18 cellular contexts compared by ENCODE assay signal in the genomic region with DNA sequence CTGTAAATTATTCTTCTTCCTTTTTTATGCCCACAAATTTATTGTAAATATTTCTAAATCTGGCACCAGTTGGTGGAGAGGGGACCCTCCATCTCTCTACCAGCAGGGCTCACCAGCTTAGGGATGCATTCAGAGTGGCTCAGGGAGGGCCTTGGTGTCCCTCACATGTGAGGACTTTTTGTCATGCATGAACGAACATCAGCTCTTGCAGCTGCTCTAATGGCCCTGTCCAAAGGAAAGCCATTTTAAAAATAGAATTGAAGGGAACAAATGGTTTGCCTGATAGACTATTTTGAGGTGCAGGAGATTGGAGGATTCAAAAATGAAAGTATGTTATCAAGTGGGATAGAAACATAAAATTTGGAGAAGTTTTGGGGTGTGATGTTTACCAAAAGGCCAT. TPM values are rescaled to one million over a fixed set of nuclear protein-coding genes. Genes with fewer than 3 reads are reported as not detected.
DNase-seq lines count a peak whose midpoint lies in the region; ATAC-seq and TF ChIP-seq lines count a peak whose summit lies in the region.
"Had no signal": no experiment of that assay in that cellular context is flagged by ENCODE, and none has a peak within 500 bp of the region (broad histone marks: within the 10 kb centered on the region; RNA-seq: fewer than 3 reads in every experiment).

No MANE protein-coding gene starts in this region.

- no peak for DNase-seq in heart left ventricle
- DNase-seq in left cardiac atrium = no peak
- DNase-seq in NCI-H187 treated with DMSO at 0.1 percent for 48 hours (lab: John Stamatoyannopoulos, UW) = peak; percentile 20
- DNase-seq in WERI-Rb-1 = peak; percentile 58
- DNase-seq in SK-N-SH = no peak
- no peak for DNase-seq in left lobe of liver (ENCODE audit: low spot score)
- DNase-seq: activated CD4-positive, alpha-beta memory T cell treated with anti-CD3 and anti-CD28 coated beads for 36 hours; activated CD8-positive, alpha-beta memory T cell treated with anti-CD3 and anti-CD28 coated beads, Interleukin-2, amount 50 U/mL, for 48 hours; aorta; CD4-positive, alpha-beta memory T cell; kidney; NCI-H2029; RPMI8226; stimulated activated naive CD8-positive, alpha-beta T cell treated with anti-CD3 and anti-CD28 coated beads, Interleukin-15, amount 100 ng/mL, for 72 hours; transverse colon had no signal

- no peaks in the 10 kb centered on the region for H3K79me2 ChIP-seq in SK-N-SH (ENCODE audit: insufficient read depth)

- H3K4me2 ChIP-seq in SK-N-SH = no peak overlapping the region

- no peaks in the 10 kb centered on the region for H3K9me3 ChIP-seq in heart left ventricle
- no peaks in the 10 kb centered on the region for H3K9me3 ChIP-seq in WERI-Rb-1 (ENCODE audit: severe bottlenecking)
- H3K9me3 ChIP-seq in SK-N-SH = no peaks in the 10 kb centered on the region
- H3K9me3 ChIP-seq: transverse colon had no signal

- H3K4me3 ChIP-seq in heart left ventricle (no peak overlapping the region), WERI-Rb-1 (ENCODE audit: low read depth, low read length) (no peak overlapping the region), SK-N-SH (ENCODE audit: low read depth in 2 of 2, low read length in 1 of 2) (no peak overlapping the region)
- H3K4me3 ChIP-seq: transverse colon had no signal

- H3K9ac ChIP-seq in SK-N-SH = no peak overlapping the region

- no peak for TF ChIP-seq CTCF in heart left ventricle (IDR thresholded peaks at IDR 0.05)
- no peak for TF ChIP-seq CTCF in WERI-Rb-1 (IDR thresholded peaks at IDR 0.05; ENCODE audit: low read depth, low read length)
- TF ChIP-seq CTCF in SK-N-SH (IDR thresholded peaks at IDR 0.05) = no peak

- H3K4me1 ChIP-seq in heart left ventricle = peaks cover 0 to 19% (median 2%) of the 10 kb centered on the region in 12 donors
- no peaks in the 10 kb centered on the region for H3K4me1 ChIP-seq in SK-N-SH (ENCODE audit: control insufficient read depth in 1 of 2, insufficient read depth in 2 of 2, low read depth in 1 of 2, low read length in 1 of 2)

- WGBS in heart left ventricle, 4 donors = 36 to 39% (median 37%) methylated on average over 1 of the region's 1 CpG
- WGBS in SK-N-SH (ENCODE audit: low lambda C conversion rate) = 0% methylated on average over 1 of the region's 1 CpG

- no peaks in the 10 kb centered on the region for H4K20me1 ChIP-seq in SK-N-SH (ENCODE audit: insufficient read depth)

- no peaks in the 10 kb centered on the region for H3K27me3 ChIP-seq in heart left ventricle
- no peaks in the 10 kb centered on the region for H3K27me3 ChIP-seq in WERI-Rb-1 (ENCODE audit: insufficient read depth, low read depth, severe bottlenecking)
- peaks cover 4% of the 10 kb centered on the region for H3K27me3 ChIP-seq in SK-N-SH (ENCODE audit: insufficient read depth)
- H3K27me3 ChIP-seq: transverse colon had no signal

- no peak for TF ChIP-seq EP300 in SK-N-SH (IDR thresholded peaks at IDR 0.05; ENCODE audit: borderline replicate concordance in 1 of 2, low read depth in 1 of 2, low read length in 1 of 2)

- no peak for TF ChIP-seq POLR2A in heart left ventricle (IDR thresholded peaks at IDR 0.05)

- H2AFZ ChIP-seq in SK-N-SH (ENCODE audit: low read depth) = no peak overlapping the region

- H3K9me2 ChIP-seq in SK-N-SH = no peaks in the 10 kb centered on the region

- CTCF ChIA-PET in SK-N-SH (lab: Yijun Ruan, JAX) = interaction anchor here (3.6 to 13.4 kb wide), 3 partner anchors 16 to 25 kb away, joined by 13 to 154 read pairs (median 49); no protein-coding TSS in a partner anchor

- POLR2A ChIA-PET in SK-N-SH (lab: Yijun Ruan, JAX) = no interaction called here

- intact Hi-C loops in heart left ventricle (cut with DNase I) = no loop called here
- intact Hi-C loops in left cardiac atrium (cut with DNase I) = no loop called here

- ATAC-seq in heart left ventricle (peak in 3 of 4 donors; percentile 42 to 55 (median 45)), left cardiac atrium (no peak), GM21526 (IDR thresholded peaks at IDR 0.05; ENCODE audit: low FRiP score, unreplicated experiment) (no peak), left lobe of liver (no peak)
- ATAC-seq: activated naive CD4-positive, alpha-beta T cell treated with anti-CD3 and anti-CD28 coated beads, Interleukin-2, amount 50 U/mL, for 72 hours; stimulated activated naive CD8-positive, alpha-beta T cell treated with anti-CD3 and anti-CD28 coated beads, Interleukin-15, amount 100 ng/mL, for 72 hours had no signal

- no peaks in the 10 kb centered on the region for H3F3A ChIP-seq in SK-N-SH (replicated peaks; ENCODE audit: insufficient read depth)

- H3K36me3 ChIP-seq in heart left ventricle (no peaks in the 10 kb centered on the region), WERI-Rb-1 (no peaks in the 10 kb centered on the region), SK-N-SH (replicated peaks in 1 of 2; ENCODE audit: control insufficient read depth in 1 of 2, insufficient read depth in 2 of 2, low read length in 1 of 2) (no peaks in the 10 kb centered on the region)
- H3K36me3 ChIP-seq: transverse colon had no signal

- H3K27ac ChIP-seq in heart left ventricle (no peak overlapping the region), WERI-Rb-1 (no peak overlapping the region), SK-N-SH (ENCODE audit: low read depth in 2 of 2, low read length in 1 of 2) (no peak overlapping the region)
- H3K27ac ChIP-seq: transverse colon had no signal

- no peak for TF ChIP-seq RAD21 in SK-N-SH (IDR thresholded peaks at IDR 0.05; ENCODE audit: low read length)

TF ChIP-seq in SK-N-SH, 30 proteins besides CTCF, POLR2A, EP300 and RAD21:
- TF ChIP-seq SIN3A (IDR thresholded peaks at IDR 0.05; ENCODE audit: borderline replicate concordance, low read depth, low read length) (no peak), TAF1 (IDR thresholded peaks at IDR 0.05; ENCODE audit: borderline replicate concordance, low read depth, low read length) (no peak)

RNA-seq across cellular contexts. Expression of a gene that starts 37.5 kb away (rescaled TPM):
- total RNA-seq in heart left ventricle (100 to 1,000 TPM; 148 to 405 (median 299) TPM), left cardiac atrium (100 to 1,000 TPM; 165 to 238 TPM), left lobe of liver (0.25 TPM)
- polyA plus RNA-seq in heart left ventricle (100 to 1,000 TPM in 1 of 2 donors, 10 to 100 TPM in 1; 70.8 to 125 TPM), SK-N-SH (2012; rRNA removed) (not detected in 2 replicates)
- polyA plus RNA-seq in SK-N-SH (2012; cell fraction: cytosol; rRNA removed) = not detected in 2 replicates
- 0.01 TPM in 1 of 2 replicates, not detected in the other for polyA plus RNA-seq in SK-N-SH (2012; cell fraction: nucleus; rRNA removed)
- total RNA-seq: endothelial cell of umbilical vein had no signal
- polyA plus RNA-seq: CD4-positive, alpha-beta memory T cell had no signal

Comparison
In these comparisons a context has a peak if more than half of its experiments do, and no peak if none do; other contexts are left out.
1. ATAC-seq: peak in heart left ventricle (3 of 4); none in left cardiac atrium (0 of 2), GM21526 (single experiment) and left lobe of liver (single experiment).
2. DNase-seq: peak in NCI-H187 treated with DMSO at 0.1 percent for 48 hours (single experiment) and WERI-Rb-1 (single experiment); none in heart left ventricle (0 of 5), left cardiac atrium (single experiment), SK-N-SH (single experiment) and left lobe of liver (single experiment).
3. RNA of a gene that starts 37.5 kb away (total RNA-seq): 148 to 405 TPM in heart left ventricle and 165 to 238 TPM in left cardiac atrium; 0.25 TPM in left lobe of liver (single experiment); every median in the first group is over 100 times any median in the second.